Comparison of ENCODE assay signal across 9 cellular contexts in genomic region chr2:121080013-121080772, GRCh38.
DNase-seq lines count a peak whose midpoint lies in the region; ATAC-seq and TF ChIP-seq lines count a peak whose summit lies in the region.
"Had no signal": no experiment of that assay in that cellular context is flagged by ENCODE, and none has a peak within 500 bp of the region (broad histone marks: within the 10 kb centered on the region; RNA-seq: fewer than 3 reads in every experiment).

No MANE protein-coding gene starts in this region.

- H3K36me3 Mint-ChIP-seq in activated B cell treated with CpG ODN at 0.5 μM for 24 hours (ENCODE audit: low read depth) = no peaks in the 10 kb centered on the region

- H3K36me3 ChIP-seq in mesenchymal stem cell (ENCODE audit: control insufficient read depth in 1 of 2, insufficient read depth in 2 of 2, low read depth in 1 of 2, low read length in 2 of 2) = no peaks in the 10 kb centered on the region

- H4K8ac ChIP-seq in mesenchymal stem cell (ENCODE audit: low read length) = no peak overlapping the region

- peaks cover 2% of the 10 kb centered on the region for H3K4me1 Mint-ChIP-seq in activated B cell treated with CpG ODN at 0.5 μM for 24 hours
- H3K4me1 Mint-ChIP-seq: central memory CD8-positive, alpha-beta T cell had no signal

- no peak overlapping the region for H3K4me2 ChIP-seq in mesenchymal stem cell (ENCODE audit: low read length, poor library complexity, severe bottlenecking)

- no peak overlapping the region for H3K18ac ChIP-seq in mesenchymal stem cell (ENCODE audit: low read depth in 1 of 2, low read length in 2 of 2)

- H3K4me3 ChIP-seq in mesenchymal stem cell (ENCODE audit: insufficient read depth in 1 of 2, low read depth in 1 of 2, low read length in 2 of 2) = no peak overlapping the region

- no peak overlapping the region for H3K9ac ChIP-seq in mesenchymal stem cell (ENCODE audit: low read length)

- no peak overlapping the region for H3K4me3 Mint-ChIP-seq in activated B cell treated with CpG ODN at 0.5 μM for 24 hours
- H3K4me3 Mint-ChIP-seq: central memory CD8-positive, alpha-beta T cell had no signal

- H3K27ac ChIP-seq in mesenchymal stem cell (ENCODE audit: low read length, poor library complexity, severe bottlenecking) (no peak overlapping the region), substantia nigra (ENCODE audit: low read depth, low read length, poor library complexity, severe bottlenecking) (no peak overlapping the region)

- H3K4ac ChIP-seq in mesenchymal stem cell (ENCODE audit: low read depth in 1 of 2, low read length in 2 of 2) = no peak overlapping the region

- no peak overlapping the region for H2AK5ac ChIP-seq in mesenchymal stem cell (ENCODE audit: low read length, severe bottlenecking)

- CTCF ChIA-PET in activated B cell treated with CpG ODN at 0.5 μM for 24 hours (lab: Charles Lee) = interaction anchor here (0.7 to 1.4 kb wide), 3 partner anchors 8 to 25 kb away, joined by 3 to 4 read pairs (median 3); no protein-coding TSS in a partner anchor

- ATAC-seq in activated B cell treated with CpG ODN at 0.5 μM for 24 hours (ENCODE audit: low read depth) = peak; percentile 47

- H3K14ac ChIP-seq in mesenchymal stem cell (ENCODE audit: low read length in 2 of 2) = no peak overlapping the region

- H3K27me3 Mint-ChIP-seq in activated B cell treated with CpG ODN at 0.5 μM for 24 hours = peaks cover 33% of the 10 kb centered on the region

- peaks cover 51 to 63% of the 10 kb centered on the region in 2 experiments for H3K27me3 ChIP-seq in mesenchymal stem cell (ENCODE audit: control insufficient read depth in 1 of 2, insufficient read depth in 1 of 2, low read length in 2 of 2)

- no peak overlapping the region for H3K27ac Mint-ChIP-seq in activated B cell treated with CpG ODN at 0.5 μM for 24 hours

- no peak overlapping the region for H2BK5ac ChIP-seq in mesenchymal stem cell (ENCODE audit: low read depth, low read length, poor library complexity, severe bottlenecking)

- no peak overlapping the region for H2BK12ac ChIP-seq in mesenchymal stem cell (ENCODE audit: low read length in 2 of 2)

- no peak overlapping the region for H2AFZ ChIP-seq in mesenchymal stem cell (ENCODE audit: low read depth, low read length)

- no peak overlapping the region for H2BK120ac ChIP-seq in mesenchymal stem cell (ENCODE audit: low read depth, low read length)

- H3K9me3 ChIP-seq in mesenchymal stem cell (ENCODE audit: control insufficient read depth, low read length) = no peaks in the 10 kb centered on the region

- POLR2A ChIA-PET in activated B cell treated with CpG ODN at 0.5 μM for 24 hours (lab: Charles Lee) = interaction anchor here (0.6 kb wide), 1 partner anchor 180 kb away, joined by 6 read pairs; no protein-coding TSS in a partner anchor

- H4K91ac ChIP-seq in mesenchymal stem cell (ENCODE audit: low read length) = no peak overlapping the region

- TF ChIP-seq CTCF in activated B cell treated with CpG ODN at 0.5 μM for 24 hours (IDR thresholded peaks at IDR 0.05) = no peak

- DNase-seq in activated gamma-delta T cell treated with Interleukin-2 at 50 U/mL for 16 hours = peak; percentile 41
- no peak for DNase-seq in activated gamma-delta T cell (lab: John Stamatoyannopoulos, UW)
- peak; percentile 43 for DNase-seq in NCI-H1105 treated with DMSO at 0.1 percent for 48 hours (lab: John Stamatoyannopoulos, UW)
- DNase-seq in activated B cell treated with CpG ODN at 0.5 μM for 24 hours = no peak
- DNase-seq in dermis microvascular lymphatic vessel endothelial cell (ENCODE audit: low read depth in 2 of 2) = peak; percentile 28 to 51
- peak; percentile 65 for DNase-seq in mesenchymal stem cell
- DNase-seq in substantia nigra (lab: John Stamatoyannopoulos, UW) = peak in 41 of 49 donors; percentile 5 to 66 (median 27)
- DNase-seq in GOT3 (lab: John Stamatoyannopoulos, UW) = no peak

- H3K9me3 Mint-ChIP-seq in activated B cell treated with CpG ODN at 0.5 μM for 24 hours = no peaks in the 10 kb centered on the region
- H3K9me3 Mint-ChIP-seq: central memory CD8-positive, alpha-beta T cell had no signal

- peaks cover 10% of the 10 kb centered on the region for H3K4me1 ChIP-seq in mesenchymal stem cell (ENCODE audit: control insufficient read depth, insufficient read depth, low read depth, low read length)

- no peaks in the 10 kb centered on the region for H3K79me1 ChIP-seq in mesenchymal stem cell (replicated peaks; ENCODE audit: low read length, poor library complexity, severe bottlenecking)

- 23% methylated on average over 7 of the region's 8 CpGs for WGBS in mesenchymal stem cell

- H3K23ac ChIP-seq in mesenchymal stem cell (ENCODE audit: low read length in 2 of 2) = no peak overlapping the region

- peak overlapping the region; percentile 19 for H2BK15ac ChIP-seq in mesenchymal stem cell (ENCODE audit: low read depth, poor library complexity, severe bottlenecking)

- intact Hi-C loops in activated B cell treated with CpG ODN at 0.5 μM for 24 hours (cut with micrococcal nuclease) = no loop called here

Comparison
In these comparisons a context has a peak if more than half of its experiments do, and no peak if none do; other contexts are left out.
1. DNase-seq: peak in activated gamma-delta T cell treated with Interleukin-2 at 50 U/mL for 16 hours (single experiment), NCI-H1105 treated with DMSO at 0.1 percent for 48 hours (single experiment), dermis microvascular lymphatic vessel endothelial cell (2 of 2), mesenchymal stem cell (single experiment) and substantia nigra (41 of 49); none in activated gamma-delta T cell (single experiment), activated B cell treated with CpG ODN at 0.5 μM for 24 hours (single experiment) and GOT3 (single experiment).